In the genomic region with DNA sequence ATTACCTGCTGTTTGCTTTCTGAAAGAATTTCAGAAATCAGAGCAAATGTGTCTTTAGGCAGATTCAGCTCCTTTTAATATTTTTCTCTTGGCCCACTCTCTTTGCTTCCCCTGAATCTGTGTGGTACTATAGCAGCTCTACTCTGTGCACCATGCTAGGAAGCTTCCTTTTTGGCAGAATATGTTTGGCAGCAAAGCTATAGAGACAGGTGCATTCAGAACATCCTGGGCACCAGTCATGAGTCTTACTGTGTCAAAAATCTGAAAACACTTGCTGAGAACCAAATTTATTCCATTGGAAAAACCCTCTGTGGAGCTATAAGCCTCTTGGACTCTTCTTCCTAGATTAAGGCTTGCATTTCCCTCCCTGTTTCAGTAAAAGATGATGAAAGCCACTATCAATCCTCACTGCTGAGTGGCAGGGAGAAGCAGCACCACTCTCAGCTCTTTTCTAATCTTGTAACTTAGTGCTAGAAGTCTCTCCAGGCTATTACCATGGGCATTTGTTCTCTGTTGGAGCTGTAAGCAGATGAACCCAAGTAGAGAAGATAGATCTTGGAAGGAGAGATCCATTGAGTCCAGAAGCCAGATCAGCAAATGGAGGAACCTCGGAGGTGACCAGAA, we compare ENCODE assay signal across 1 cellular context.
TF ChIP-seq lines count a peak whose summit lies in the region.

No MANE protein-coding gene starts in this region.

TF ChIP-seq in WTC11, 78 proteins besides CTCF, POLR2A, EP300 and RAD21 (continued from another document):
- TF ChIP-seq, protein P1, sequence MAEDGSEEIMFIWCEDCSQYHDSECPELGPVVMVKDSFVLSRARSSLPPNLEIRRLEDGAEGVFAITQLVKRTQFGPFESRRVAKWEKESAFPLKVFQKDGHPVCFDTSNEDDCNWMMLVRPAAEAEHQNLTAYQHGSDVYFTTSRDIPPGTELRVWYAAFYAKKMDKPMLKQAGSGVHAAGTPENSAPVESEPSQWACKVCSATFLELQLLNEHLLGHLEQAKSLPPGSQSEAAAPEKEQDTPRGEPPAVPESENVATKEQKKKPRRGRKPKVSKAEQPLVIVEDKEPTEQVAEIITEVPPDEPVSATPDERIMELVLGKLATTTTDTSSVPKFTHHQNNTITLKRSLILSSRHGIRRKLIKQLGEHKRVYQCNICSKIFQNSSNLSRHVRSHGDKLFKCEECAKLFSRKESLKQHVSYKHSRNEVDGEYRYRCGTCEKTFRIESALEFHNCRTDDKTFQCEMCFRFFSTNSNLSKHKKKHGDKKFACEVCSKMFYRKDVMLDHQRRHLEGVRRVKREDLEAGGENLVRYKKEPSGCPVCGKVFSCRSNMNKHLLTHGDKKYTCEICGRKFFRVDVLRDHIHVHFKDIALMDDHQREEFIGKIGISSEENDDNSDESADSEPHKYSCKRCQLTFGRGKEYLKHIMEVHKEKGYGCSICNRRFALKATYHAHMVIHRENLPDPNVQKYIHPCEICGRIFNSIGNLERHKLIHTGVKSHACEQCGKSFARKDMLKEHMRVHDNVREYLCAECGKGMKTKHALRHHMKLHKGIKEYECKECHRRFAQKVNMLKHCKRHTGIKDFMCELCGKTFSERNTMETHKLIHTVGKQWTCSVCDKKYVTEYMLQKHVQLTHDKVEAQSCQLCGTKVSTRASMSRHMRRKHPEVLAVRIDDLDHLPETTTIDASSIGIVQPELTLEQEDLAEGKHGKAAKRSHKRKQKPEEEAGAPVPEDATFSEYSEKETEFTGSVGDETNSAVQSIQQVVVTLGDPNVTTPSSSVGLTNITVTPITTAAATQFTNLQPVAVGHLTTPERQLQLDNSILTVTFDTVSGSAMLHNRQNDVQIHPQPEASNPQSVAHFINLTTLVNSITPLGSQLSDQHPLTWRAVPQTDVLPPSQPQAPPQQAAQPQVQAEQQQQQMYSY (CRISPR knock-in tag; IDR thresholded peaks at IDR 0.05) = no peak
- TF ChIP-seq, protein P2, sequence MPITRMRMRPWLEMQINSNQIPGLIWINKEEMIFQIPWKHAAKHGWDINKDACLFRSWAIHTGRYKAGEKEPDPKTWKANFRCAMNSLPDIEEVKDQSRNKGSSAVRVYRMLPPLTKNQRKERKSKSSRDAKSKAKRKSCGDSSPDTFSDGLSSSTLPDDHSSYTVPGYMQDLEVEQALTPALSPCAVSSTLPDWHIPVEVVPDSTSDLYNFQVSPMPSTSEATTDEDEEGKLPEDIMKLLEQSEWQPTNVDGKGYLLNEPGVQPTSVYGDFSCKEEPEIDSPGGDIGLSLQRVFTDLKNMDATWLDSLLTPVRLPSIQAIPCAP (CRISPR knock-in tag; IDR thresholded peaks at IDR 0.05) = no peak
- TF ChIP-seq NFE2L1 (CRISPR knock-in tag; IDR thresholded peaks at IDR 0.05) = no peak
- no peak for TF ChIP-seq FOXJ3 (CRISPR knock-in tag; IDR thresholded peaks at IDR 0.05; ENCODE audit: borderline replicate concordance)
- no peak for TF ChIP-seq GRHL2 (CRISPR knock-in tag; IDR thresholded peaks at IDR 0.05; ENCODE audit: insufficient replicate concordance, severe bottlenecking)
- TF ChIP-seq, protein P3, sequence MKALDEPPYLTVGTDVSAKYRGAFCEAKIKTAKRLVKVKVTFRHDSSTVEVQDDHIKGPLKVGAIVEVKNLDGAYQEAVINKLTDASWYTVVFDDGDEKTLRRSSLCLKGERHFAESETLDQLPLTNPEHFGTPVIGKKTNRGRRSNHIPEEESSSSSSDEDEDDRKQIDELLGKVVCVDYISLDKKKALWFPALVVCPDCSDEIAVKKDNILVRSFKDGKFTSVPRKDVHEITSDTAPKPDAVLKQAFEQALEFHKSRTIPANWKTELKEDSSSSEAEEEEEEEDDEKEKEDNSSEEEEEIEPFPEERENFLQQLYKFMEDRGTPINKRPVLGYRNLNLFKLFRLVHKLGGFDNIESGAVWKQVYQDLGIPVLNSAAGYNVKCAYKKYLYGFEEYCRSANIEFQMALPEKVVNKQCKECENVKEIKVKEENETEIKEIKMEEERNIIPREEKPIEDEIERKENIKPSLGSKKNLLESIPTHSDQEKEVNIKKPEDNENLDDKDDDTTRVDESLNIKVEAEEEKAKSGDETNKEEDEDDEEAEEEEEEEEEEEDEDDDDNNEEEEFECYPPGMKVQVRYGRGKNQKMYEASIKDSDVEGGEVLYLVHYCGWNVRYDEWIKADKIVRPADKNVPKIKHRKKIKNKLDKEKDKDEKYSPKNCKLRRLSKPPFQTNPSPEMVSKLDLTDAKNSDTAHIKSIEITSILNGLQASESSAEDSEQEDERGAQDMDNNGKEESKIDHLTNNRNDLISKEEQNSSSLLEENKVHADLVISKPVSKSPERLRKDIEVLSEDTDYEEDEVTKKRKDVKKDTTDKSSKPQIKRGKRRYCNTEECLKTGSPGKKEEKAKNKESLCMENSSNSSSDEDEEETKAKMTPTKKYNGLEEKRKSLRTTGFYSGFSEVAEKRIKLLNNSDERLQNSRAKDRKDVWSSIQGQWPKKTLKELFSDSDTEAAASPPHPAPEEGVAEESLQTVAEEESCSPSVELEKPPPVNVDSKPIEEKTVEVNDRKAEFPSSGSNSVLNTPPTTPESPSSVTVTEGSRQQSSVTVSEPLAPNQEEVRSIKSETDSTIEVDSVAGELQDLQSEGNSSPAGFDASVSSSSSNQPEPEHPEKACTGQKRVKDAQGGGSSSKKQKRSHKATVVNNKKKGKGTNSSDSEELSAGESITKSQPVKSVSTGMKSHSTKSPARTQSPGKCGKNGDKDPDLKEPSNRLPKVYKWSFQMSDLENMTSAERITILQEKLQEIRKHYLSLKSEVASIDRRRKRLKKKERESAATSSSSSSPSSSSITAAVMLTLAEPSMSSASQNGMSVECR (CRISPR knock-in tag; IDR thresholded peaks at IDR 0.05; ENCODE audit: borderline replicate concordance) = no peak
- TF ChIP-seq TEAD1 (CRISPR knock-in tag; IDR thresholded peaks at IDR 0.05) = no peak
- TF ChIP-seq, protein P4, sequence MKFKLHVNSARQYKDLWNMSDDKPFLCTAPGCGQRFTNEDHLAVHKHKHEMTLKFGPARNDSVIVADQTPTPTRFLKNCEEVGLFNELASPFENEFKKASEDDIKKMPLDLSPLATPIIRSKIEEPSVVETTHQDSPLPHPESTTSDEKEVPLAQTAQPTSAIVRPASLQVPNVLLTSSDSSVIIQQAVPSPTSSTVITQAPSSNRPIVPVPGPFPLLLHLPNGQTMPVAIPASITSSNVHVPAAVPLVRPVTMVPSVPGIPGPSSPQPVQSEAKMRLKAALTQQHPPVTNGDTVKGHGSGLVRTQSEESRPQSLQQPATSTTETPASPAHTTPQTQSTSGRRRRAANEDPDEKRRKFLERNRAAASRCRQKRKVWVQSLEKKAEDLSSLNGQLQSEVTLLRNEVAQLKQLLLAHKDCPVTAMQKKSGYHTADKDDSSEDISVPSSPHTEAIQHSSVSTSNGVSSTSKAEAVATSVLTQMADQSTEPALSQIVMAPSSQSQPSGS (CRISPR knock-in tag; IDR thresholded peaks at IDR 0.05; ENCODE audit: borderline replicate concordance, low read depth) = no peak
- no peak for TF ChIP-seq RELA (CRISPR knock-in tag; IDR thresholded peaks at IDR 0.05; ENCODE audit: borderline replicate concordance)
